ENCODE assay signal across 9 cellular contexts in the genomic region with DNA sequence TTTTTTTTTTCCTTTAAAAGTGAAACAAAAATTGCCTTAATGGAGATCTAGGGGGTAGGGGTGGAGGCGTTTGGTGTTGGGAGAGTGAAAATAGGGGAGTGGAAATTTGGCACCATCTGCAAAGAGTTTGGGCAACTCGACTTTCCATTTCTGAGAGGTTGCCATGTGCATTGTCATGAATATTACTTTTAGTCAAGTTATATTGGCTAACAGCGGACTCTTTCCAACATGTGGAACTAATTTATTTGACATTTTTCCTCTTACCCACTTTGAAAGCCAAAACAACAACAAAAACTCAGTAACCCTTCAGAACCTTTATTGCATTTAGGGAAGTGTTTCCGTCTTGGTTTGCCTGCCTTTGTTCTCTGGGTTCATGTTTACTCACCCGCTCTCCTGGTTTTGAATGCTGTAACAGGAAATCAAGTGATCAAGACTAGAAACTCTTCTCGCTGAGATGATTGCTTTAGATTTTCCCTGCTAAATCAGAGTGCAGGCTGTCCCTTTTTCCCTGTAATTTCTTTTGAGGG.
A peak's percentile ranks its signal among the peaks of the same experiment; 100 is the strongest.
DNase-seq lines count a peak whose midpoint lies in the region; ATAC-seq and TF ChIP-seq lines count a peak whose summit lies in the region.
"Had no signal": no experiment of that assay in that cellular context is flagged by ENCODE, and none has a peak within 500 bp of the region (broad histone marks: within the 10 kb centered on the region; RNA-seq: fewer than 3 reads in every experiment).

No MANE protein-coding gene starts in this region.

- 39% methylated on average over 6 of the region's 6 CpGs for WGBS in suprapubic skin

- H3K4me3 Mint-ChIP-seq in T-helper 2 cell treated with Interferon-gamma antibody and Interleukin-4, amounts not matched to agents 5 μg/mL and 100 μg/mL, for 36 hours = peak overlapping the region; percentile 49
- H3K4me3 Mint-ChIP-seq in brain = peak overlapping the region; percentile 64 to 77 (median 74)

- no peak for DNase-seq in T-helper 2 cell treated with Interferon-gamma antibody and Interleukin-4, amounts not matched to agents 5 μg/mL and 100 μg/mL, for 36 hours (ENCODE audit: low spot score)
- no peak for DNase-seq in T-helper 2 cell
- no peak for DNase-seq in suprapubic skin (ENCODE audit: low spot score in 2 of 2)
- DNase-seq in stimulated activated CD4-positive, alpha-beta T cell treated with anti-CD3 and anti-CD28 coated beads, Interleukin-4, amount 100 ng/mL, for 1 hour = no peak
- DNase-seq in NCI-H1105 treated with DMSO at 0.1 percent for 48 hours (lab: John Stamatoyannopoulos, UW) = no peak

- H3K9me3 Mint-ChIP-seq in T-helper 2 cell treated with Interferon-gamma antibody and Interleukin-4, amounts not matched to agents 5 μg/mL and 100 μg/mL, for 36 hours = no peaks in the 10 kb centered on the region
- peaks cover 0 to 3% (median 0%) of the 10 kb centered on the region in 5 experiments for H3K9me3 Mint-ChIP-seq in brain

- H3K27ac ChIP-seq in layer of hippocampus (ENCODE audit: low read depth, low read length) (peak overlapping the region; percentile 21), suprapubic skin (peak overlapping the region; percentile 66)

- peak overlapping the region; percentile 9 for H3K27ac Mint-ChIP-seq in T-helper 2 cell treated with Interferon-gamma antibody and Interleukin-4, amounts not matched to agents 5 μg/mL and 100 μg/mL, for 36 hours
- H3K27ac Mint-ChIP-seq in brain = peak overlapping the region; percentile 22 to 94 (median 92)

- H3K36me3 ChIP-seq in suprapubic skin = no peaks in the 10 kb centered on the region
- H3K36me3 ChIP-seq: HAP-1 had no signal

- TF ChIP-seq POLR2A in suprapubic skin (IDR thresholded peaks at IDR 0.05) = no peak

- TF ChIP-seq EP300 in suprapubic skin (IDR thresholded peaks at IDR 0.05) = no peak

- H3K27me3 ChIP-seq in layer of hippocampus (ENCODE audit: control insufficient read depth, insufficient read depth, low read length) (no peaks in the 10 kb centered on the region), suprapubic skin (no peaks in the 10 kb centered on the region)

- H3K4me1 Mint-ChIP-seq in T-helper 2 cell treated with Interferon-gamma antibody and Interleukin-4, amounts not matched to agents 5 μg/mL and 100 μg/mL, for 36 hours (ENCODE audit: low read depth) = peaks cover 36% of the 10 kb centered on the region
- peaks cover 85% of the 10 kb centered on the region for H3K4me1 Mint-ChIP-seq in brain

- H3K27me3 Mint-ChIP-seq in T-helper 2 cell treated with Interferon-gamma antibody and Interleukin-4, amounts not matched to agents 5 μg/mL and 100 μg/mL, for 36 hours (ENCODE audit: low read depth) = no peaks in the 10 kb centered on the region
- peaks cover 8% of the 10 kb centered on the region for H3K27me3 Mint-ChIP-seq in brain

- TF ChIP-seq CTCF in brain (conservative IDR thresholded peaks at IDR 0.05) = no peak
- no peak for TF ChIP-seq CTCF in suprapubic skin (IDR thresholded peaks at IDR 0.05)

- H3K9me3 ChIP-seq in suprapubic skin = no peaks in the 10 kb centered on the region
- H3K9me3 ChIP-seq: HAP-1 had no signal

- H3K4me3 ChIP-seq in suprapubic skin = peak overlapping the region; percentile 27
- H3K4me3 ChIP-seq: HAP-1 had no signal

- peaks cover 40% of the 10 kb centered on the region for H3K4me1 ChIP-seq in suprapubic skin

- ATAC-seq in GM18861 (IDR thresholded peaks at IDR 0.05; ENCODE audit: unreplicated experiment) = no peak

- H3K36me3 Mint-ChIP-seq in T-helper 2 cell treated with Interferon-gamma antibody and Interleukin-4, amounts not matched to agents 5 μg/mL and 100 μg/mL, for 36 hours (ENCODE audit: low read depth) = no peaks in the 10 kb centered on the region
- no peaks in the 10 kb centered on the region for H3K36me3 Mint-ChIP-seq in brain
